In the genomic region with DNA sequence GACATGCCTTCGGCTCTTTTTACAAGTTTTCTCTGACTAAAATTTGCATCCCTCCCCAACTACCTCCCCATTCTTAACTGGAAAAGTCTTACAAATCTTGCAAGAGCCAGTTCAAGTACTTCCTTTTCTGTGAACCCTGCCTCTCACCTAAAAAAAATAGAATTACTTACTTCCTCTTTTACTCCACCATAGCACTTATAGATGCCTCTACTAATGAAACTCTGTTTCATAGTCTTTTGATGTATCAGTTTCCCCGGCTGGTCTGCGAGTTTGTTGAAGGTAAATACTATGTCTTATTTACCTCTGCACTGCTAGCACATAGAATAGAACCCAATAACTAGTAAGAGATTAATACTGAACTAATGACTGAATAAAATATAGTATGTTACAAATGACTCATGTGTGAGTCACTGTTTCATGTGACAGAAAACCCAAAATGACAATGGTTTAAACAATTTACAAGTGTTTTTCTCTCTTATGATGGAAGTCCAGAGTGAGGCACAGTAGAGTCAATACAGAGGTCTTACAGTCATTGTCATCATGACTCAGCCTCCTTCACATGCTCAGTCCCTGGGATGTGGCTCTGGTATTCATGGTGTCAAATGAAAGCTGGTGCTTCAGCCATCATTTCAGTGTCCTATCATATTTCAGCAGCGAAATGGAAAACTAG, we compare ENCODE assay signal across 10 cellular contexts.
DNase-seq lines count a peak whose midpoint lies in the region; ATAC-seq and TF ChIP-seq lines count a peak whose summit lies in the region.
"Had no signal": no experiment of that assay in that cellular context is flagged by ENCODE, and none has a peak within 500 bp of the region (broad histone marks: within the 10 kb centered on the region; RNA-seq: fewer than 3 reads in every experiment).

No MANE protein-coding gene starts in this region.

- TF ChIP-seq CTCF in mammary epithelial cell (conservative IDR thresholded peaks at IDR 0.05 in 1 of 2, IDR thresholded peaks at IDR 0.05 in 1 of 2; ENCODE audit: extremely low read depth in 1 of 2, insufficient read depth in 1 of 2, low read depth in 1 of 2, low read length in 2 of 2) (no peak), smooth muscle cell (IDR thresholded peaks at IDR 0.05; ENCODE audit: borderline replicate concordance, insufficient read depth, poor library complexity, severe bottlenecking) (no peak)

- H3K27me3 ChIP-seq in mammary epithelial cell (ENCODE audit: insufficient read depth, low read length) (no peaks in the 10 kb centered on the region), smooth muscle cell (ENCODE audit: low read depth) (no peaks in the 10 kb centered on the region)

- H3K4me1 ChIP-seq in mammary epithelial cell (ENCODE audit: insufficient read depth, low read length) (no peaks in the 10 kb centered on the region), smooth muscle cell (ENCODE audit: low read depth) (no peaks in the 10 kb centered on the region)

- intact Hi-C loops in mammary epithelial cell (cut with micrococcal nuclease) (no loop called here), posterior cingulate gyrus (cut with DNase I) (no loop called here)

- in situ Hi-C loops in Caki2 (cut with HindIII; ENCODE audit: low pct_unique_long_range_greater_than_20kb, low sequenced_read_pairs): no loop called here
- in situ Hi-C loops in mammary epithelial cell (cut with MboI; ENCODE audit: low sequenced_read_pairs in 2 of 2): no loop called here

- H3K36me3 ChIP-seq in mammary epithelial cell (ENCODE audit: insufficient read depth, low read length): no peaks in the 10 kb centered on the region
- H3K36me3 ChIP-seq in smooth muscle cell (ENCODE audit: low read depth): no peaks in the 10 kb centered on the region

- H3K79me2 ChIP-seq in mammary epithelial cell (ENCODE audit: insufficient read depth, low read length) (no peaks in the 10 kb centered on the region), smooth muscle cell (ENCODE audit: low read depth) (no peaks in the 10 kb centered on the region)

- H3K4me2 ChIP-seq in mammary epithelial cell (ENCODE audit: insufficient read depth, low read depth, low read length) (no peak overlapping the region), smooth muscle cell (no peak overlapping the region)

- no peaks in the 10 kb centered on the region for H4K20me1 ChIP-seq in mammary epithelial cell (ENCODE audit: insufficient read depth, low read length)
- H4K20me1 ChIP-seq in smooth muscle cell (ENCODE audit: low read depth): no peaks in the 10 kb centered on the region

- no peak overlapping the region for H2AFZ ChIP-seq in mammary epithelial cell (ENCODE audit: low read depth, low read length)
- no peak overlapping the region for H2AFZ ChIP-seq in smooth muscle cell (ENCODE audit: low read depth)

- H3K27ac ChIP-seq in mammary epithelial cell (ENCODE audit: insufficient read depth, low read depth, low read length) (no peak overlapping the region), smooth muscle cell (ENCODE audit: low read depth) (no peak overlapping the region)

- H3K9ac ChIP-seq in mammary epithelial cell (ENCODE audit: insufficient read depth, low read length): no peak overlapping the region
- no peak overlapping the region for H3K9ac ChIP-seq in smooth muscle cell (ENCODE audit: low read depth)

- DNase-seq in Caki2 (ENCODE audit: low read depth): peak; percentile 90
- peak; percentile 94 to 98 for DNase-seq in Kasumi-1 (lab: John Stamatoyannopoulos, UW)
- DNase-seq in mammary epithelial cell: peak; percentile 0
- DNase-seq in posterior cingulate gyrus: no peak
- DNase-seq in smooth muscle cell (lab: John Stamatoyannopoulos, UW; ENCODE audit: unreplicated experiment): no peak
- DNase-seq in NCI-H1105 (lab: John Stamatoyannopoulos, UW): no peak
- no peak for DNase-seq in stimulated activated CD4-positive, alpha-beta T cell treated with anti-CD3 and anti-CD28 coated beads, Interleukin-12 subunit alpha, Interleukin-12 subunit beta, amount 100 ng/mL, for 4 hours
- DNase-seq: activated T-cell treated with anti-CD3 and anti-CD28 coated beads, Interleukin-2, amount 50 U/mL, for 24 hours; DMS79 treated with DMSO at 0.1 percent for 48 hours had no signal

- H3K9me3 ChIP-seq in mammary epithelial cell (replicated peaks; ENCODE audit: insufficient read depth, low read length) (peaks cover 3% of the 10 kb centered on the region), smooth muscle cell (replicated peaks; ENCODE audit: low read depth) (no peaks in the 10 kb centered on the region)

- BruUV-seq in mammary epithelial cell (replicated peaks; lab: Mats Ljungman, UMichigan): no TSS peak

- 62% methylated on average over 4 of the region's 4 CpGs for WGBS in mammary epithelial cell (ENCODE audit: low coverage, missing lambda C conversion rate)
- 66% methylated on average over 4 of the region's 4 CpGs for WGBS in smooth muscle cell (ENCODE audit: low lambda C conversion rate)

- peak; percentile 57 for ATAC-seq in GM21529 (IDR thresholded peaks at IDR 0.05; ENCODE audit: unreplicated experiment)

- H3K4me3 ChIP-seq in mammary epithelial cell (replicated peaks in 1 of 3; ENCODE audit: insufficient read depth in 1 of 3, low read depth in 2 of 3, low read length in 3 of 3) (no peak overlapping the region), smooth muscle cell (no peak overlapping the region)

- dilution Hi-C loops in mammary epithelial cell (cut with HindIII; ENCODE audit: low sequenced_read_pairs): no loop called here

- no peaks in the 10 kb centered on the region for H3F3A ChIP-seq in smooth muscle cell (ENCODE audit: low read depth)

- CTCF ChIA-PET in mammary epithelial cell (lab: Charles Lee; ENCODE audit: low non-redundant PET): no interaction called here

Comparison
In these comparisons a context has a peak if more than half of its experiments do, and no peak if none do; other contexts are left out.
1. DNase-seq: peak in Caki2 (single experiment), Kasumi-1 (2 of 2) and mammary epithelial cell (single experiment); none in posterior cingulate gyrus (0 of 10), smooth muscle cell (single experiment), NCI-H1105 (single experiment) and stimulated activated CD4-positive, alpha-beta T cell treated with anti-CD3 and anti-CD28 coated beads, Interleukin-12 subunit alpha, Interleukin-12 subunit beta, amount 100 ng/mL, for 4 hours (single experiment).